12 cellular contexts compared by ENCODE assay signal in genomic region chr5:87103616-87104287, GRCh38.
A peak's percentile ranks its signal among the peaks of the same experiment; 100 is the strongest.
DNase-seq lines count a peak whose midpoint lies in the region; ATAC-seq, FAIRE-seq and TF ChIP-seq lines count a peak whose summit lies in the region.
"Had no signal": no experiment of that assay in that cellular context is flagged by ENCODE, and none has a peak within 500 bp of the region (broad histone marks: within the 10 kb centered on the region; RNA-seq: fewer than 3 reads in every experiment).

No MANE protein-coding gene starts in this region.

- H3K9me3 ChIP-seq in breast epithelium (no peaks in the 10 kb centered on the region), vagina (no peaks in the 10 kb centered on the region)
- H3K9me3 ChIP-seq: lower lobe of right lung, right atrium auricular region had no signal

- H3K4me3 ChIP-seq in breast epithelium (no peak overlapping the region), vagina (no peak overlapping the region)
- H3K4me3 ChIP-seq: lower lobe of right lung, right atrium auricular region had no signal

- H3K4me1 ChIP-seq in breast epithelium (no peaks in the 10 kb centered on the region), vagina (no peaks in the 10 kb centered on the region)
- H3K4me1 ChIP-seq: lower lobe of right lung, right atrium auricular region had no signal

- no peak overlapping the region for H3K4me3 Mint-ChIP-seq in activated T-helper 17 cell treated with anti-CD3 and anti-CD28 coated beads, Interleukin-2, amount 50 U/mL, for 72 hours

- peaks cover 3% of the 10 kb centered on the region for H3K9me3 Mint-ChIP-seq in activated T-helper 17 cell treated with anti-CD3 and anti-CD28 coated beads, Interleukin-2, amount 50 U/mL, for 72 hours

- no peaks in the 10 kb centered on the region for H3K4me1 Mint-ChIP-seq in activated T-helper 17 cell treated with anti-CD3 and anti-CD28 coated beads, Interleukin-2, amount 50 U/mL, for 72 hours

- ATAC-seq in GM21367 (IDR thresholded peaks at IDR 0.05; ENCODE audit: unreplicated experiment) (peak; percentile 87), HG03066 (IDR thresholded peaks at IDR 0.05; ENCODE audit: low read depth, unreplicated experiment) (peak; percentile 70)
- ATAC-seq in activated T-helper 17 cell treated with anti-CD3 and anti-CD28 coated beads, Interleukin-2, amount 50 U/mL, for 72 hours (replicated peaks) = peak; percentile 70
- ATAC-seq: lower lobe of right lung had no signal

- TF ChIP-seq CTCF in breast epithelium (IDR thresholded peaks at IDR 0.05) (no peak), vagina (IDR thresholded peaks at IDR 0.05) (no peak)

- H3K36me3 Mint-ChIP-seq in activated T-helper 17 cell treated with anti-CD3 and anti-CD28 coated beads, Interleukin-2, amount 50 U/mL, for 72 hours (ENCODE audit: low read depth) = no peaks in the 10 kb centered on the region

- FAIRE-seq in GM18507 (lab: Jason Lieb, UNC) = peak; percentile 90

- no peaks in the 10 kb centered on the region for H3K27me3 ChIP-seq in breast epithelium
- no peaks in the 10 kb centered on the region for H3K27me3 ChIP-seq in vagina
- H3K27me3 ChIP-seq: right atrium auricular region had no signal

- DNase-seq in GM18507 (ENCODE audit: extremely low spot score, insufficient read length, low read depth) (no peak), breast epithelium (ENCODE audit: low spot score in 2 of 2) (no peak), vagina (ENCODE audit: extremely low spot score in 2 of 2) (no peak), NCI-H345 treated with DMSO at 0.1 percent for 48 hours (lab: John Stamatoyannopoulos, UW; ENCODE audit: unreplicated experiment) (no peak), NCI-H82 treated with DMSO at 0.1 percent for 48 hours (lab: John Stamatoyannopoulos, UW; ENCODE audit: unreplicated experiment) (no peak)
- DNase-seq: foreskin fibroblast, lower lobe of right lung, MV-4-11 had no signal

- intact Hi-C loops in breast epithelium (cut with DNase I; ENCODE audit: low total_unique reads) = no loop called here
- intact Hi-C loops in vagina (cut with DNase I) = no loop called here

- TF ChIP-seq POLR2A in breast epithelium (IDR thresholded peaks at IDR 0.05) = no peak
- TF ChIP-seq POLR2A in vagina (IDR thresholded peaks at IDR 0.05) = no peak

- no peaks in the 10 kb centered on the region for H3K27me3 Mint-ChIP-seq in activated T-helper 17 cell treated with anti-CD3 and anti-CD28 coated beads, Interleukin-2, amount 50 U/mL, for 72 hours

- H3K36me3 ChIP-seq in breast epithelium (no peaks in the 10 kb centered on the region), vagina (no peaks in the 10 kb centered on the region)
- H3K36me3 ChIP-seq: lower lobe of right lung, right atrium auricular region had no signal

- H3K27ac ChIP-seq in breast epithelium (no peak overlapping the region), vagina (no peak overlapping the region)
- H3K27ac ChIP-seq: lower lobe of right lung, right atrium auricular region had no signal

- no peak overlapping the region for H3K27ac Mint-ChIP-seq in activated T-helper 17 cell treated with anti-CD3 and anti-CD28 coated beads, Interleukin-2, amount 50 U/mL, for 72 hours
